ENCODE assay signal across 14 cellular contexts in the genomic region with DNA sequence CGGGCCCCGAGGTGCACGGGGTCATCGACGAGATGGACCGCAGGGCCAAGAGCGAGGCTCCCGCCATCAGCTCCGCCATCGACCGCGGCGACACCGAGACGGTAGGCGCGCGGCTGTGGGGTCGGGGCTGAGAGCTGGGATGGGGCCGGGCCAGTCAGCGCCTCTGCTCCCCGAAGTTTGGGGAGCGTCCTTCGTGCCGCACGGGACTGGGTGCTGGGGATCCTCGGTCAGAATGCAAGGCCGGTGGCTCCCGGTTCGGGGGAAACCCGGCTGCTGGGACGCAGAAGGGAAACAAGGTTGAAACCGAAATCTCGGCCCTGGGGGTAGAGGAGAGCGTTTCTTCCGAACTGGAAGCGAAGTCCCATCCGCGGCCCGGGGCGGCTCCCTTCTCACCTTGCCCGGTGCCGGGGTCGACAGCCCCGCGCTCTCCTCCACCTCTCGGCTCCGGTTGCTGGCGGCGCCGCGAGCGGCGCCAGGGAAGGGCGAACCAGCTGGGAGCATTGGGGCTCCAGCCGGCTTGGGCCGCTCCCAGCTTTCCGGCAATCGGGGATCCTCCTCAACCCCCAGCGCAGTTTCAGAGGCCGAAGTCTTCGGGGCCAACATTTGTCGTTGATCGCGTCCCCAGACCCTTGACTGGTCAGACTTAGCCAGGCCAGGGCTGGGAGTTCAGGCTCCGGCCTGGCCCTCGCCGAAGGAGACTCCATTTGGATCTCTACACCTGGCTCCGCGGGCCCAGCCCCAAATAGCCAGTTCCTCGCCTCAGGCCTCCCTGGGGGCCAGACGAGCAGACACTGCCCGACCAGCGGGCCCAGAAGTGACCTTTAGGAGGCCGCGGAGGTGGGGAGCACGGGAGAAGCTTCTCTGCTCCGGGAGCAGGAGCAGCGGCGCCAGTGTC. TPM values are rescaled to one million over a fixed set of nuclear protein-coding genes. Genes with fewer than 3 reads are reported as not detected.
A peak's percentile ranks its signal among the peaks of the same experiment; 100 is the strongest.
DNase-seq lines count a peak whose midpoint lies in the region; ATAC-seq and TF ChIP-seq lines count a peak whose summit lies in the region.
"Had no signal": no experiment of that assay in that cellular context is flagged by ENCODE, and none has a peak within 500 bp of the region (broad histone marks: within the 10 kb centered on the region; RNA-seq: fewer than 3 reads in every experiment).

No MANE protein-coding gene starts in this region.

- H3K36me3 ChIP-seq in ascending aorta (no peaks in the 10 kb centered on the region), muscle layer of duodenum (ENCODE audit: control insufficient read depth in 1 of 2, insufficient read depth in 2 of 2, low read length in 2 of 2) (no peaks in the 10 kb centered on the region), urinary bladder (ENCODE audit: insufficient read depth) (no peaks in the 10 kb centered on the region)
- H3K36me3 ChIP-seq: SJCRH30 had no signal

- H3K27ac ChIP-seq in ascending aorta (no peak overlapping the region), muscle layer of duodenum (ENCODE audit: low read length) (no peak overlapping the region), urinary bladder (ENCODE audit: low read depth) (no peak overlapping the region), substantia nigra (ENCODE audit: low read depth, low read length, poor library complexity, severe bottlenecking) (no peak overlapping the region)
- H3K27ac ChIP-seq: SJCRH30 had no signal

- peak overlapping the region; percentile 40 to 51 for H3K4me3 ChIP-seq in ascending aorta
- peak overlapping the region; percentile 26 to 57 for H3K4me3 ChIP-seq in muscle layer of duodenum (ENCODE audit: low read depth in 1 of 2, low read length in 2 of 2)
- H3K4me3 ChIP-seq in urinary bladder (ENCODE audit: low read depth, low read length) = peak overlapping the region; percentile 10
- H3K4me3 ChIP-seq: SJCRH30 had no signal

- intact Hi-C loops in ascending aorta (cut with DNase I) = no loop called here

- DNase-seq in stimulated activated naive CD8-positive, alpha-beta T cell treated with anti-CD3 and anti-CD28 coated beads, Interleukin-15, amount 100 ng/mL, for 72 hours = peak in 1 of 2 donors; percentile 26
- no peak for DNase-seq in stimulated activated naive CD8-positive, alpha-beta T cell treated with anti-CD3 and anti-CD28 coated beads, Interleukin-15, Interleukin-2, amounts not matched to agents 100 U/mL and 50 U/mL, for 24 hours
- DNase-seq in ascending aorta (ENCODE audit: low spot score in 2 of 2) (no peak), substantia nigra (lab: John Stamatoyannopoulos, UW) (no peak), mesenteric fat pad (ENCODE audit: low spot score) (no peak)
- no peak for DNase-seq in activated naive CD4-positive, alpha-beta T cell treated with anti-CD3 and anti-CD28 coated beads, Interleukin-2, amount 50 U/mL, for 16 hours
- DNase-seq: COR-L47; NCI-H2029; SJCRH30; stimulated activated CD4-positive, alpha-beta T cell treated with anti-CD3 and anti-CD28 coated beads, Interleukin-2, amount 100 ng/mL, for 24 hours had no signal

- no peak for ATAC-seq in stimulated activated naive CD8-positive, alpha-beta T cell treated with anti-CD3 and anti-CD28 coated beads, Interleukin-15, amount 100 ng/mL, for 72 hours
- no peak for ATAC-seq in stimulated activated naive CD8-positive, alpha-beta T cell treated with anti-CD3 and anti-CD28 coated beads, Interleukin-15, Interleukin-2, amounts not matched to agents 100 U/mL and 50 U/mL, for 24 hours

- H3K4me3 Mint-ChIP-seq in stimulated activated naive CD8-positive, alpha-beta T cell treated with anti-CD3 and anti-CD28 coated beads, Interleukin-15, amount 100 ng/mL, for 72 hours = peak overlapping the region; percentile 42 to 59

- H3K4me1 Mint-ChIP-seq in stimulated activated naive CD8-positive, alpha-beta T cell treated with anti-CD3 and anti-CD28 coated beads, Interleukin-15, amount 100 ng/mL, for 72 hours = peaks cover 75% of the 10 kb centered on the region

- no peaks in the 10 kb centered on the region for H3K9me3 Mint-ChIP-seq in stimulated activated naive CD8-positive, alpha-beta T cell treated with anti-CD3 and anti-CD28 coated beads, Interleukin-15, amount 100 ng/mL, for 72 hours

- H3K9me3 ChIP-seq in ascending aorta = no peaks in the 10 kb centered on the region
- H3K9me3 ChIP-seq in muscle layer of duodenum (ENCODE audit: control insufficient read depth in 1 of 2, low read length in 2 of 2) = no peaks in the 10 kb centered on the region
- H3K9me3 ChIP-seq: SJCRH30 had no signal

- peaks cover 10 to 33% of the 10 kb centered on the region in 2 donors for H3K4me1 ChIP-seq in ascending aorta
- peaks cover 0 to 73% of the 10 kb centered on the region in 2 donors for H3K4me1 ChIP-seq in muscle layer of duodenum (ENCODE audit: control insufficient read depth in 1 of 2, insufficient read depth in 2 of 2, low read length in 2 of 2)
- H3K4me1 ChIP-seq in urinary bladder (ENCODE audit: insufficient read depth) = no peaks in the 10 kb centered on the region

- peaks cover 54% of the 10 kb centered on the region for H3K27me3 ChIP-seq in ascending aorta
- H3K27me3 ChIP-seq in muscle layer of duodenum (ENCODE audit: low read depth, low read length) = peaks cover 87% of the 10 kb centered on the region

- H3K27ac Mint-ChIP-seq in stimulated activated naive CD8-positive, alpha-beta T cell treated with anti-CD3 and anti-CD28 coated beads, Interleukin-15, amount 100 ng/mL, for 72 hours = no peak overlapping the region

- TF ChIP-seq CTCF in ascending aorta (IDR thresholded peaks at IDR 0.05) = no peak

- WGBS in urinary bladder = 4% methylated on average over 80 of the region's 80 CpGs

- H3K27me3 Mint-ChIP-seq in stimulated activated naive CD8-positive, alpha-beta T cell treated with anti-CD3 and anti-CD28 coated beads, Interleukin-15, amount 100 ng/mL, for 72 hours = peaks cover 100% of the 10 kb centered on the region

RNA-seq across cellular contexts. Expression of a gene that starts 1.0 kb away (rescaled TPM):
- not detected for total RNA-seq in ascending aorta
- not detected for total RNA-seq in urinary bladder
- not detected for polyA plus RNA-seq in urinary bladder
- 0.80 TPM for total RNA-seq in mesenteric fat pad
- total RNA-seq: mononuclear cell, ureter had no signal
